Comparison of ENCODE assay signal across 8 cellular contexts in the genomic region with DNA sequence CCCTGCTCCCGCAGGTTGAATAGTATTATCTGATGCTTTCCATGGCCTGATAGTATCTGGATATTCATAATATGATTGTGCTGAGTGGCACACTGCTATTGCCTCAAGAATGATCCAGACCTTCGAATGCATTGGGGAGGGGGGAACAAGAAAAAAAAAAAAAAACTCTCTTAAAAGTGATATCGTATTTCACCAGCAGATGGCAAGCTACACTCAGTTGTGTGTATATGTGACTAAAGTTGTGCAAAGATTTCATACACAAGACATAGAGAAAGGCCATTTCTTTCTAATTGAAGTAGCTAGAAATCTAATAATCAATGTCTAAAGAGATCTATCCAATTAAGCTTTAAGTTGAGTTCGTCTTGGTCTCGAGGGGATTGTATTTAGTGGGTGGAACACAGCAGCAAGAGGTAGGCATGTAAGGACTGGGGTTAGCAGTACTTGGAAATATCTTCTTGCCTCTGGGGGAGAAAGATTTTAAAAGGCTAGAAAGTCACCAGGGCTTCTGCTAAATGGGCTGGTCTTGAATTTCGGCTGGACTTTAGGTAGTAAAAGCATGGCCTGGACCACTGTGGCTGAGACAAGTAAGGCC. TPM values are rescaled to one million over a fixed set of nuclear protein-coding genes. Genes with fewer than 3 reads are reported as not detected.
A peak's percentile ranks its signal among the peaks of the same experiment; 100 is the strongest.
DNase-seq lines count a peak whose midpoint lies in the region; ATAC-seq and TF ChIP-seq lines count a peak whose summit lies in the region.

No MANE protein-coding gene starts in this region.

- no peak overlapping the region for H3K4me3 Mint-ChIP-seq in glutamatergic neuron (ENCODE audit: unreplicated experiment)

- CTCF ChIA-PET in SK-N-SH (lab: Yijun Ruan, JAX), result interaction anchor here (0.5 to 11.8 kb wide), 62 partner anchors 8 to 1118 kb away, joined by 3 to 280 read pairs (median 4); a partner anchor contains a TSS

- POLR2A ChIA-PET in SK-N-SH (lab: Yijun Ruan, JAX), result interaction anchor here (0.7 kb wide), 2 partner anchors 135 to 383 kb away, joined by 3 to 4 read pairs; no protein-coding TSS in a partner anchor

- H3K9ac ChIP-seq in SK-N-SH (no peak overlapping the region), subcutaneous abdominal adipose tissue (ENCODE audit: low read length in 5 of 5) (no peak overlapping the region)

- H3K4me3 ChIP-seq in SK-N-SH (ENCODE audit: low read depth in 2 of 2, low read length in 1 of 2), result peak overlapping the region in 1 of 2 experiments; percentile 4; a peak in 1 of 4 replicates
- no peak overlapping the region for H3K4me3 ChIP-seq in subcutaneous abdominal adipose tissue (ENCODE audit: low read depth in 1 of 5, low read length in 5 of 5)

- peak; percentile 85 for TF ChIP-seq RAD21 in SK-N-SH (IDR thresholded peaks at IDR 0.05; ENCODE audit: low read length)

- H3K9me3 Mint-ChIP-seq in glutamatergic neuron (ENCODE audit: unreplicated experiment), result no peaks in the 10 kb centered on the region

- H3K27me3 ChIP-seq in SK-N-SH (ENCODE audit: insufficient read depth), result no peaks in the 10 kb centered on the region
- no peaks in the 10 kb centered on the region for H3K27me3 ChIP-seq in subcutaneous abdominal adipose tissue (ENCODE audit: control insufficient read depth in 5 of 5, insufficient read depth in 4 of 5, low read length in 5 of 5)

- TF ChIP-seq EP300 in SK-N-SH (IDR thresholded peaks at IDR 0.05; ENCODE audit: borderline replicate concordance in 1 of 2, low read depth in 1 of 2, low read length in 1 of 2), result no peak

- no peaks in the 10 kb centered on the region for H3K79me2 ChIP-seq in SK-N-SH (ENCODE audit: insufficient read depth)

- H3K36me3 Mint-ChIP-seq in glutamatergic neuron (ENCODE audit: unreplicated experiment), result no peaks in the 10 kb centered on the region

- peaks cover 3% of the 10 kb centered on the region for H3K27me3 Mint-ChIP-seq in glutamatergic neuron (ENCODE audit: unreplicated experiment)

- TF ChIP-seq CTCF in SK-N-SH (IDR thresholded peaks at IDR 0.05), result peak; percentile 83
- peak; percentile 71 for TF ChIP-seq CTCF in glutamatergic neuron (IDR thresholded peaks at IDR 0.05; ENCODE audit: partially characterized antibody, unreplicated experiment)

- WGBS in SK-N-SH (ENCODE audit: low lambda C conversion rate), result 6% methylated on average over 6 of the region's 6 CpGs

- H3K9me2 ChIP-seq in SK-N-SH, result no peaks in the 10 kb centered on the region

- no peak for ATAC-seq in GM19463 (IDR thresholded peaks at IDR 0.05; ENCODE audit: unreplicated experiment)

- peak; percentile 66 for DNase-seq in DMS53 (lab: John Stamatoyannopoulos, UW)
- peak; percentile 13 for DNase-seq in KG1 (lab: John Stamatoyannopoulos, UW)
- DNase-seq in SK-N-SH, result peak; percentile 47
- no peak for DNase-seq in glutamatergic neuron
- no peak for DNase-seq in stimulated activated CD4-positive, alpha-beta T cell treated with anti-CD3 and anti-CD28 coated beads, Interleukin-4, amount 100 ng/mL, for 24 hours
- DNase-seq in activated T-cell treated with anti-CD3 and anti-CD28 coated beads for 4 hours, result no peak

- H3K4me2 ChIP-seq in SK-N-SH, result no peak overlapping the region

- no peak overlapping the region for H2AFZ ChIP-seq in SK-N-SH (ENCODE audit: low read depth)

- peaks cover 6% of the 10 kb centered on the region for H3K4me1 Mint-ChIP-seq in glutamatergic neuron (ENCODE audit: low read depth, unreplicated experiment)

- H3K27ac ChIP-seq in SK-N-SH (ENCODE audit: low read depth in 2 of 2, low read length in 1 of 2) (no peak overlapping the region), subcutaneous abdominal adipose tissue (ENCODE audit: low read depth, low read length) (peak overlapping the region; percentile 51)

- no peaks in the 10 kb centered on the region for H4K20me1 ChIP-seq in SK-N-SH (ENCODE audit: insufficient read depth)

- H3F3A ChIP-seq in SK-N-SH (replicated peaks; ENCODE audit: insufficient read depth), result no peaks in the 10 kb centered on the region

- H3K27ac Mint-ChIP-seq in glutamatergic neuron (ENCODE audit: unreplicated experiment), result no peak overlapping the region

- H3K9me3 ChIP-seq in SK-N-SH, result no peaks in the 10 kb centered on the region
- H3K9me3 ChIP-seq in subcutaneous abdominal adipose tissue (ENCODE audit: control insufficient read depth in 5 of 5, low read length in 5 of 5), result no peaks in the 10 kb centered on the region

- H3K4me1 ChIP-seq in SK-N-SH (ENCODE audit: control insufficient read depth in 1 of 2, insufficient read depth in 2 of 2, low read depth in 1 of 2, low read length in 1 of 2), result peaks cover 0 to 8% of the 10 kb centered on the region in 2 experiments; a peak in 3 of 4 replicates
- peaks cover 2 to 17% (median 9%) of the 10 kb centered on the region in 5 donors for H3K4me1 ChIP-seq in subcutaneous abdominal adipose tissue (ENCODE audit: control insufficient read depth in 5 of 5, insufficient read depth in 5 of 5, low read length in 5 of 5)

- H3K36me3 ChIP-seq in SK-N-SH (replicated peaks in 1 of 2; ENCODE audit: control insufficient read depth in 1 of 2, insufficient read depth in 2 of 2, low read length in 1 of 2) (no peaks in the 10 kb centered on the region), subcutaneous abdominal adipose tissue (ENCODE audit: control insufficient read depth in 5 of 5, insufficient read depth in 5 of 5, low read length in 5 of 5) (peaks cover 0 to 11% (median 0%) of the 10 kb centered on the region in 5 donors)

TF ChIP-seq in SK-N-SH, 30 proteins besides CTCF, POLR2A, EP300 and RAD21:
- TF ChIP-seq RCOR1 (IDR thresholded peaks at IDR 0.05; ENCODE audit: low read length) (no peak), SIN3A (IDR thresholded peaks at IDR 0.05; ENCODE audit: borderline replicate concordance, low read depth, low read length) (no peak), TCF12 (IDR thresholded peaks at IDR 0.05) (no peak), MXI1 (IDR thresholded peaks at IDR 0.05; ENCODE audit: low read depth, low read length) (no peak), SMC3 (IDR thresholded peaks at IDR 0.05; ENCODE audit: low read depth, low read length) (peak; percentile 52), ELF1 (IDR thresholded peaks at IDR 0.05) (no peak), GABPA (IDR thresholded peaks at IDR 0.05; ENCODE audit: low read depth) (no peak)

RNA-seq across cellular contexts. Expression of a gene that starts 15.3 kb away (rescaled TPM):
- 0.03 TPM in 1 of 2 replicates, not detected in the other for polyA plus RNA-seq in SK-N-SH (2012; rRNA removed)
- 0.04 TPM in 1 of 2 replicates, not detected in the other for polyA plus RNA-seq in SK-N-SH (2012; cell fraction: cytosol; rRNA removed)
- polyA plus RNA-seq in SK-N-SH (2012; cell fraction: nucleus; rRNA removed), result 0.04 and 0.05 TPM in 2 replicates
- total RNA-seq in glutamatergic neuron (ENCODE audit: unreplicated experiment), result 2.2 TPM

RNA-seq across cellular contexts. Expression of a gene that starts 19.1 kb away (rescaled TPM):
- polyA plus RNA-seq in SK-N-SH (2012; rRNA removed), result 7.4 and 10.9 TPM in 2 replicates
- polyA plus RNA-seq in SK-N-SH (2012; cell fraction: cytosol; rRNA removed), result 10.4 and 11.6 TPM in 2 replicates
- 6.5 and 8.3 TPM in 2 replicates for polyA plus RNA-seq in SK-N-SH (2012; cell fraction: nucleus; rRNA removed)
- total RNA-seq in glutamatergic neuron (ENCODE audit: unreplicated experiment), result 10.3 TPM

RNA-seq across cellular contexts. Expression of a gene that starts 52.9 kb away (rescaled TPM):
- not detected in 2 replicates for polyA plus RNA-seq in SK-N-SH (2012; rRNA removed)
- not detected in 2 replicates for polyA plus RNA-seq in SK-N-SH (2012; cell fraction: cytosol; rRNA removed)
- not detected in 2 replicates for polyA plus RNA-seq in SK-N-SH (2012; cell fraction: nucleus; rRNA removed)
- total RNA-seq in glutamatergic neuron (ENCODE audit: unreplicated experiment), result not detected

Comparison
In these comparisons a context has a peak if more than half of its experiments do, and no peak if none do; other contexts are left out.
1. DNase-seq: peak in DMS53 (single experiment), KG1 (single experiment) and SK-N-SH (single experiment); none in glutamatergic neuron (single experiment), stimulated activated CD4-positive, alpha-beta T cell treated with anti-CD3 and anti-CD28 coated beads, Interleukin-4, amount 100 ng/mL, for 24 hours (single experiment) and activated T-cell treated with anti-CD3 and anti-CD28 coated beads for 4 hours (single experiment).